1 cellular context compared by ENCODE assay signal in the genomic region with DNA sequence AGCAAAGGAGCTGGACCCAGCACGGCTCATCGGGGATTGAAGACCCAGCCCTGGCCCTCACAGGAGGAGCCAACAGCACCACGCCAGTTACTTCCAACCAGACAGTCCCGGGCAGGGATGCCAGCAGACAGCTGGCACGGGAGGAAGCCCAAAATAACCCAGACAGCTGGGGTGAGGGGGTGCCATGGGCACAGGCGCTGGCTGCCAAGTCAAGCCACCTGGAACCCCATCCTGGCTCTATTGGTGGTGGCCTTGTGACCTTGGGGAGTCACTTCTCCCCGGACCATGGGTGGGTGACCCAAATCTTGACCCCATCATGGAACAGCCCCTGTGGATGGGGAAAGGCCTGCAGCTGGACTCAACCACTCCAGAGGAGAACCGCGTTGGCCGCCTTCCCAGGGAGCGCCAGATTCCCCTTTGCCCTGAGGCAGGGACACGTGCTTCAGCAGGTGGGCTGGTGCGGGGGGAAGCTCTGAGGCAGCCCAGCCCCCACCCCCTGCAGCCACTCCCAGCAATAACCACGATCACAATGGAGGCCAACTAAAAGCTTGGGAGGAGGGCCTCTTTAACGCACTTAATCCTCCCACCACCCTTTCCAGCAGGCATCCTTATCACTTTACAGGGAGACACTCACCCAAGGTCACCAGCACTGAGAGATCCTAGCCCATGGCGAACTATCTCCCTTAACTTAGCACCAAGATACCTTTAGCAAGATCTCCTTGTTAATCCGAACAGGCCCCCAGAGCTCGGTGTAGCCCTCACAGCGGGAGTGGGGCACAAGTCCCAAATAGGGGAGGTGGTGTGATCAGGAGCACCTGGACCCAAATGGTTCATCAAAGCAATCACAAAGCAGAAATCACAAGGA.
TF ChIP-seq lines count a peak whose summit lies in the region.

No MANE protein-coding gene starts in this region.

TF ChIP-seq in HepG2, 621 proteins besides CTCF, POLR2A, EP300 and RAD21 (continued from another document and continues in another):
- TF ChIP-seq, protein P1, sequence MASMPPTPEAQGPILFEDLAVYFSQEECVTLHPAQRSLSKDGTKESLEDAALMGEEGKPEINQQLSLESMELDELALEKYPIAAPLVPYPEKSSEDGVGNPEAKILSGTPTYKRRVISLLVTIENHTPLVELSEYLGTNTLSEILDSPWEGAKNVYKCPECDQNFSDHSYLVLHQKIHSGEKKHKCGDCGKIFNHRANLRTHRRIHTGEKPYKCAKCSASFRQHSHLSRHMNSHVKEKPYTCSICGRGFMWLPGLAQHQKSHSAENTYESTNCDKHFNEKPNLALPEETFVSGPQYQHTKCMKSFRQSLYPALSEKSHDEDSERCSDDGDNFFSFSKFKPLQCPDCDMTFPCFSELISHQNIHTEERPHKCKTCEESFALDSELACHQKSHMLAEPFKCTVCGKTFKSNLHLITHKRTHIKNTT (CRISPR knock-in tag; IDR thresholded peaks at IDR 0.05) = no peak
- TF ChIP-seq, protein P2, sequence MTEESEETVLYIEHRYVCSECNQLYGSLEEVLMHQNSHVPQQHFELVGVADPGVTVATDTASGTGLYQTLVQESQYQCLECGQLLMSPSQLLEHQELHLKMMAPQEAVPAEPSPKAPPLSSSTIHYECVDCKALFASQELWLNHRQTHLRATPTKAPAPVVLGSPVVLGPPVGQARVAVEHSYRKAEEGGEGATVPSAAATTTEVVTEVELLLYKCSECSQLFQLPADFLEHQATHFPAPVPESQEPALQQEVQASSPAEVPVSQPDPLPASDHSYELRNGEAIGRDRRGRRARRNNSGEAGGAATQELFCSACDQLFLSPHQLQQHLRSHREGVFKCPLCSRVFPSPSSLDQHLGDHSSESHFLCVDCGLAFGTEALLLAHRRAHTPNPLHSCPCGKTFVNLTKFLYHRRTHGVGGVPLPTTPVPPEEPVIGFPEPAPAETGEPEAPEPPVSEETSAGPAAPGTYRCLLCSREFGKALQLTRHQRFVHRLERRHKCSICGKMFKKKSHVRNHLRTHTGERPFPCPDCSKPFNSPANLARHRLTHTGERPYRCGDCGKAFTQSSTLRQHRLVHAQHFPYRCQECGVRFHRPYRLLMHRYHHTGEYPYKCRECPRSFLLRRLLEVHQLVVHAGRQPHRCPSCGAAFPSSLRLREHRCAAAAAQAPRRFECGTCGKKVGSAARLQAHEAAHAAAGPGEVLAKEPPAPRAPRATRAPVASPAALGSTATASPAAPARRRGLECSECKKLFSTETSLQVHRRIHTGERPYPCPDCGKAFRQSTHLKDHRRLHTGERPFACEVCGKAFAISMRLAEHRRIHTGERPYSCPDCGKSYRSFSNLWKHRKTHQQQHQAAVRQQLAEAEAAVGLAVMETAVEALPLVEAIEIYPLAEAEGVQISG (CRISPR knock-in tag; IDR thresholded peaks at IDR 0.05) = no peak; the same call in 1 of the 2 replicates
- TF ChIP-seq, protein P3, sequence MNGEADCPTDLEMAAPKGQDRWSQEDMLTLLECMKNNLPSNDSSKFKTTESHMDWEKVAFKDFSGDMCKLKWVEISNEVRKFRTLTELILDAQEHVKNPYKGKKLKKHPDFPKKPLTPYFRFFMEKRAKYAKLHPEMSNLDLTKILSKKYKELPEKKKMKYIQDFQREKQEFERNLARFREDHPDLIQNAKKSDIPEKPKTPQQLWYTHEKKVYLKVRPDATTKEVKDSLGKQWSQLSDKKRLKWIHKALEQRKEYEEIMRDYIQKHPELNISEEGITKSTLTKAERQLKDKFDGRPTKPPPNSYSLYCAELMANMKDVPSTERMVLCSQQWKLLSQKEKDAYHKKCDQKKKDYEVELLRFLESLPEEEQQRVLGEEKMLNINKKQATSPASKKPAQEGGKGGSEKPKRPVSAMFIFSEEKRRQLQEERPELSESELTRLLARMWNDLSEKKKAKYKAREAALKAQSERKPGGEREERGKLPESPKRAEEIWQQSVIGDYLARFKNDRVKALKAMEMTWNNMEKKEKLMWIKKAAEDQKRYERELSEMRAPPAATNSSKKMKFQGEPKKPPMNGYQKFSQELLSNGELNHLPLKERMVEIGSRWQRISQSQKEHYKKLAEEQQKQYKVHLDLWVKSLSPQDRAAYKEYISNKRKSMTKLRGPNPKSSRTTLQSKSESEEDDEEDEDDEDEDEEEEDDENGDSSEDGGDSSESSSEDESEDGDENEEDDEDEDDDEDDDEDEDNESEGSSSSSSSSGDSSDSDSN (CRISPR knock-in tag; IDR thresholded peaks at IDR 0.05) = peak; percentile 42; the same call in 1 of the 2 replicates
- TF ChIP-seq HOXA5 (CRISPR knock-in tag; IDR thresholded peaks at IDR 0.05) (0 out of 2 replicates have a peak, but pooled peaks have one; percentile 20), TP53 (CRISPR knock-in tag; conservative IDR thresholded peaks at IDR 0.05) (no peak), NR2F6 (IDR thresholded peaks at IDR 0.05) (no peak), NR2F6 (CRISPR knock-in tag; IDR thresholded peaks at IDR 0.05) (peak; percentile 69; the same call in 1 of the 2 replicates), GATAD2A (CRISPR knock-in tag; IDR thresholded peaks at IDR 0.05) (peak; percentile 55; the same call in 1 of the 2 replicates), AGO2 (optimal IDR thresholded peaks at IDR 0.05; ENCODE audit: low read depth, low read length) (peak; percentile 92), RBM22 (optimal IDR thresholded peaks at IDR 0.05; ENCODE audit: low read length) (no peak), TGIF2 (CRISPR knock-in tag; IDR thresholded peaks at IDR 0.05) (no peak), SMARCC2 (IDR thresholded peaks at IDR 0.05) (no peak), SALL1 (CRISPR knock-in tag; IDR thresholded peaks at IDR 0.05) (peak; percentile 34; the same call in 1 of the 2 replicates), HMG20A (CRISPR knock-in tag; IDR thresholded peaks at IDR 0.05; ENCODE audit: borderline replicate concordance) (no peak), ZNF282 (IDR thresholded peaks at IDR 0.05; ENCODE audit: partially characterized antibody) (no peak), FOXA3 (CRISPR knock-in tag; IDR thresholded peaks at IDR 0.05) (no peak), ZNF205 (CRISPR knock-in tag; IDR thresholded peaks at IDR 0.05) (peak; percentile 52; the same call in 1 of the 2 replicates), WIZ (CRISPR knock-in tag; IDR thresholded peaks at IDR 0.05) (0 out of 2 replicates have a peak, but pooled peaks have one; percentile 42), DMAP1 (CRISPR knock-in tag; IDR thresholded peaks at IDR 0.05) (no peak), RNF2 (conservative IDR thresholded peaks at IDR 0.05; ENCODE audit: low read depth) (no peak), SOX13 (IDR thresholded peaks at IDR 0.05) (no peak), SOX13 (CRISPR knock-in tag; conservative IDR thresholded peaks at IDR 0.05 in 1 of 2, IDR thresholded peaks at IDR 0.05 in 1 of 2) (peak in 1 of 2 experiments; percentile 52; a peak in 2 of 4 replicates), SIN3B (IDR thresholded peaks at IDR 0.05; ENCODE audit: low read length) (no peak), ZNF382 (CRISPR knock-in tag; IDR thresholded peaks at IDR 0.05; ENCODE audit: borderline replicate concordance) (no peak), ZC3H4 (CRISPR knock-in tag; IDR thresholded peaks at IDR 0.05; ENCODE audit: borderline replicate concordance) (no peak; the same call in 1 of the 2 replicates), ZNF7 (CRISPR knock-in tag; IDR thresholded peaks at IDR 0.05) (no peak), POLR2G (IDR thresholded peaks at IDR 0.05; ENCODE audit: low read depth, low read length) (peak; percentile 22), NFRKB (IDR thresholded peaks at IDR 0.05) (no peak), REXO4 (CRISPR knock-in tag; IDR thresholded peaks at IDR 0.05; ENCODE audit: borderline replicate concordance) (no peak), PHF5A (CRISPR knock-in tag; IDR thresholded peaks at IDR 0.05; ENCODE audit: low read depth, unreplicated experiment) (no peak)
- TF ChIP-seq, protein P4, sequence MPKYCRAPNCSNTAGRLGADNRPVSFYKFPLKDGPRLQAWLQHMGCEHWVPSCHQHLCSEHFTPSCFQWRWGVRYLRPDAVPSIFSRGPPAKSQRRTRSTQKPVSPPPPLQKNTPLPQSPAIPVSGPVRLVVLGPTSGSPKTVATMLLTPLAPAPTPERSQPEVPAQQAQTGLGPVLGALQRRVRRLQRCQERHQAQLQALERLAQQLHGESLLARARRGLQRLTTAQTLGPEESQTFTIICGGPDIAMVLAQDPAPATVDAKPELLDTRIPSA (CRISPR knock-in tag; IDR thresholded peaks at IDR 0.05; ENCODE audit: borderline replicate concordance) = no peak
- TF ChIP-seq, protein P5, sequence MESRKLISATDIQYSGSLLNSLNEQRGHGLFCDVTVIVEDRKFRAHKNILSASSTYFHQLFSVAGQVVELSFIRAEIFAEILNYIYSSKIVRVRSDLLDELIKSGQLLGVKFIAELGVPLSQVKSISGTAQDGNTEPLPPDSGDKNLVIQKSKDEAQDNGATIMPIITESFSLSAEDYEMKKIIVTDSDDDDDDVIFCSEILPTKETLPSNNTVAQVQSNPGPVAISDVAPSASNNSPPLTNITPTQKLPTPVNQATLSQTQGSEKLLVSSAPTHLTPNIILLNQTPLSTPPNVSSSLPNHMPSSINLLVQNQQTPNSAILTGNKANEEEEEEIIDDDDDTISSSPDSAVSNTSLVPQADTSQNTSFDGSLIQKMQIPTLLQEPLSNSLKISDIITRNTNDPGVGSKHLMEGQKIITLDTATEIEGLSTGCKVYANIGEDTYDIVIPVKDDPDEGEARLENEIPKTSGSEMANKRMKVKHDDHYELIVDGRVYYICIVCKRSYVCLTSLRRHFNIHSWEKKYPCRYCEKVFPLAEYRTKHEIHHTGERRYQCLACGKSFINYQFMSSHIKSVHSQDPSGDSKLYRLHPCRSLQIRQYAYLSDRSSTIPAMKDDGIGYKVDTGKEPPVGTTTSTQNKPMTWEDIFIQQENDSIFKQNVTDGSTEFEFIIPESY (CRISPR knock-in tag; IDR thresholded peaks at IDR 0.05) = peak; percentile 76
- TF ChIP-seq, protein P6, sequence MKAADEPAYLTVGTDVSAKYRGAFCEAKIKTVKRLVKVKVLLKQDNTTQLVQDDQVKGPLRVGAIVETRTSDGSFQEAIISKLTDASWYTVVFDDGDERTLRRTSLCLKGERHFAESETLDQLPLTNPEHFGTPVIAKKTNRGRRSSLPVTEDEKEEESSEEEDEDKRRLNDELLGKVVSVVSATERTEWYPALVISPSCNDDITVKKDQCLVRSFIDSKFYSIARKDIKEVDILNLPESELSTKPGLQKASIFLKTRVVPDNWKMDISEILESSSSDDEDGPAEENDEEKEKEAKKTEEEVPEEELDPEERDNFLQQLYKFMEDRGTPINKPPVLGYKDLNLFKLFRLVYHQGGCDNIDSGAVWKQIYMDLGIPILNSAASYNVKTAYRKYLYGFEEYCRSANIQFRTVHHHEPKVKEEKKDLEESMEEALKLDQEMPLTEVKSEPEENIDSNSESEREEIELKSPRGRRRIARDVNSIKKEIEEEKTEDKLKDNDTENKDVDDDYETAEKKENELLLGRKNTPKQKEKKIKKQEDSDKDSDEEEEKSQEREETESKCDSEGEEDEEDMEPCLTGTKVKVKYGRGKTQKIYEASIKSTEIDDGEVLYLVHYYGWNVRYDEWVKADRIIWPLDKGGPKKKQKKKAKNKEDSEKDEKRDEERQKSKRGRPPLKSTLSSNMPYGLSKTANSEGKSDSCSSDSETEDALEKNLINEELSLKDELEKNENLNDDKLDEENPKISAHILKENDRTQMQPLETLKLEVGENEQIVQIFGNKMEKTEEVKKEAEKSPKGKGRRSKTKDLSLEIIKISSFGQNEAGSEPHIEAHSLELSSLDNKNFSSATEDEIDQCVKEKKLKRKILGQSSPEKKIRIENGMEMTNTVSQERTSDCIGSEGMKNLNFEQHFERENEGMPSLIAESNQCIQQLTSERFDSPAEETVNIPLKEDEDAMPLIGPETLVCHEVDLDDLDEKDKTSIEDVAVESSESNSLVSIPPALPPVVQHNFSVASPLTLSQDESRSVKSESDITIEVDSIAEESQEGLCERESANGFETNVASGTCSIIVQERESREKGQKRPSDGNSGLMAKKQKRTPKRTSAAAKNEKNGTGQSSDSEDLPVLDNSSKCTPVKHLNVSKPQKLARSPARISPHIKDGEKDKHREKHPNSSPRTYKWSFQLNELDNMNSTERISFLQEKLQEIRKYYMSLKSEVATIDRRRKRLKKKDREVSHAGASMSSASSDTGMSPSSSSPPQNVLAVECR (CRISPR knock-in tag; IDR thresholded peaks at IDR 0.05; ENCODE audit: borderline replicate concordance) = peak; percentile 72
- TF ChIP-seq, protein P7, sequence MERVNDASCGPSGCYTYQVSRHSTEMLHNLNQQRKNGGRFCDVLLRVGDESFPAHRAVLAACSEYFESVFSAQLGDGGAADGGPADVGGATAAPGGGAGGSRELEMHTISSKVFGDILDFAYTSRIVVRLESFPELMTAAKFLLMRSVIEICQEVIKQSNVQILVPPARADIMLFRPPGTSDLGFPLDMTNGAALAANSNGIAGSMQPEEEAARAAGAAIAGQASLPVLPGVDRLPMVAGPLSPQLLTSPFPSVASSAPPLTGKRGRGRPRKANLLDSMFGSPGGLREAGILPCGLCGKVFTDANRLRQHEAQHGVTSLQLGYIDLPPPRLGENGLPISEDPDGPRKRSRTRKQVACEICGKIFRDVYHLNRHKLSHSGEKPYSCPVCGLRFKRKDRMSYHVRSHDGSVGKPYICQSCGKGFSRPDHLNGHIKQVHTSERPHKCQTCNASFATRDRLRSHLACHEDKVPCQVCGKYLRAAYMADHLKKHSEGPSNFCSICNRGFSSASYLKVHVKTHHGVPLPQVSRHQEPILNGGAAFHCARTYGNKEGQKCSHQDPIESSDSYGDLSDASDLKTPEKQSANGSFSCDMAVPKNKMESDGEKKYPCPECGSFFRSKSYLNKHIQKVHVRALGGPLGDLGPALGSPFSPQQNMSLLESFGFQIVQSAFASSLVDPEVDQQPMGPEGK (CRISPR knock-in tag; IDR thresholded peaks at IDR 0.05) = peak; percentile 92
- TF ChIP-seq, protein P8, sequence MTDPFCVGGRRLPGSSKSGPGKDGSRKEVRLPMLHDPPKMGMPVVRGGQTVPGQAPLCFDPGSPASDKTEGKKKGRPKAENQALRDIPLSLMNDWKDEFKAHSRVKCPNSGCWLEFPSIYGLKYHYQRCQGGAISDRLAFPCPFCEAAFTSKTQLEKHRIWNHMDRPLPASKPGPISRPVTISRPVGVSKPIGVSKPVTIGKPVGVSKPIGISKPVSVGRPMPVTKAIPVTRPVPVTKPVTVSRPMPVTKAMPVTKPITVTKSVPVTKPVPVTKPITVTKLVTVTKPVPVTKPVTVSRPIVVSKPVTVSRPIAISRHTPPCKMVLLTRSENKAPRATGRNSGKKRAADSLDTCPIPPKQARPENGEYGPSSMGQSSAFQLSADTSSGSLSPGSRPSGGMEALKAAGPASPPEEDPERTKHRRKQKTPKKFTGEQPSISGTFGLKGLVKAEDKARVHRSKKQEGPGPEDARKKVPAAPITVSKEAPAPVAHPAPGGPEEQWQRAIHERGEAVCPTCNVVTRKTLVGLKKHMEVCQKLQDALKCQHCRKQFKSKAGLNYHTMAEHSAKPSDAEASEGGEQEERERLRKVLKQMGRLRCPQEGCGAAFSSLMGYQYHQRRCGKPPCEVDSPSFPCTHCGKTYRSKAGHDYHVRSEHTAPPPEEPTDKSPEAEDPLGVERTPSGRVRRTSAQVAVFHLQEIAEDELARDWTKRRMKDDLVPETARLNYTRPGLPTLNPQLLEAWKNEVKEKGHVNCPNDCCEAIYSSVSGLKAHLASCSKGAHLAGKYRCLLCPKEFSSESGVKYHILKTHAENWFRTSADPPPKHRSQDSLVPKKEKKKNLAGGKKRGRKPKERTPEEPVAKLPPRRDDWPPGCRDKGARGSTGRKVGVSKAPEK (CRISPR knock-in tag; IDR thresholded peaks at IDR 0.05; ENCODE audit: borderline replicate concordance) = no peak
- TF ChIP-seq, protein P9, sequence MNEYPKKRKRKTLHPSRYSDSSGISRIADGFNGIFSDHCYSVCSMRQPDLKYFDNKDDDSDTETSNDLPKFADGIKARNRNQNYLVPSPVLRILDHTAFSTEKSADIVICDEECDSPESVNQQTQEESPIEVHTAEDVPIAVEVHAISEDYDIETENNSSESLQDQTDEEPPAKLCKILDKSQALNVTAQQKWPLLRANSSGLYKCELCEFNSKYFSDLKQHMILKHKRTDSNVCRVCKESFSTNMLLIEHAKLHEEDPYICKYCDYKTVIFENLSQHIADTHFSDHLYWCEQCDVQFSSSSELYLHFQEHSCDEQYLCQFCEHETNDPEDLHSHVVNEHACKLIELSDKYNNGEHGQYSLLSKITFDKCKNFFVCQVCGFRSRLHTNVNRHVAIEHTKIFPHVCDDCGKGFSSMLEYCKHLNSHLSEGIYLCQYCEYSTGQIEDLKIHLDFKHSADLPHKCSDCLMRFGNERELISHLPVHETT (CRISPR knock-in tag; conservative IDR thresholded peaks at IDR 0.05) = no peak
